Comparison of ENCODE assay signal across 27 cellular contexts in the genomic region with DNA sequence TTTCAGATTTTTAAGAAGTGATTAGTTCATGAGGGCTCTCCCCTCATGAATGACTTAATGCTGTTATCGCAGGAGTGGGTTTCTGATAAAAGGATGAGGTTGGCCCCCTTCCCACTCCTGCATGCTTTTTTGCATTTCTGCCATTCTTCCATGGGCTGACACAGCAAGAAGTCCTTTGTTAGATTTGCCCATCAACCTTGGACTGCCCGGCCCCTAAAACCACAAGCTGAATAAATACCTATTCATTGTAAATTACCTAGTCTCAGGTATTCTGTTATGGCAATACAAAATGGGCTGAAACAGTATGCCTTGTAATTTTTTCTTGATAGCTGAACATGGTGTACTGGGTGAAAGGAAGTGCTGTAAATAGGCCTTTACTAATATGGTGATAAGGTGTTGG.
"Had no signal": no experiment of that assay in that cellular context is flagged by ENCODE, and none has a peak within 500 bp of the region (broad histone marks: within the 10 kb centered on the region; RNA-seq: fewer than 3 reads in every experiment).

No MANE protein-coding gene starts in this region.

- DNase-seq: colonic mucosa; cortex of kidney; effector CD8-positive, alpha-beta T cell; effector memory CD8-positive, alpha-beta T cell; endodermal cell; erythroblast; esophagus squamous epithelium; foreskin fibroblast; foreskin melanocyte; gastrocnemius medialis; glutamatergic neuron; head of caudate nucleus; heart right ventricle; hippocampal formation; left cardiac atrium; left lung; left ventricle myocardium superior; lower lobe of right lung; mesendoderm; midbrain; naive thymus-derived CD4-positive, alpha-beta T cell had no signal

- H3K4me1 ChIP-seq: colonic mucosa, esophagus squamous epithelium, gastrocnemius medialis, lower lobe of right lung had no signal

- ATAC-seq: effector memory CD8-positive, alpha-beta T cell; esophagus mucosa; gastrocnemius medialis; heart right ventricle; left cardiac atrium; left lung; left ventricle myocardium superior; lower lobe of right lung; naive thymus-derived CD4-positive, alpha-beta T cell had no signal

- H3K27ac ChIP-seq: colonic mucosa, epithelial cell of prostate, esophagus squamous epithelium, gastrocnemius medialis, heart right ventricle, left lung, lower lobe of right lung had no signal

- H3K27ac Mint-ChIP-seq: dendritic cell treated with granulocyte-macrophage colony-stimulating factor and Interleukin-4, amounts not matched to agents 40 ng/mL and 50 ng/mL, for 4 days; effector memory CD8-positive, alpha-beta T cell; endodermal cell; naive thymus-derived CD4-positive, alpha-beta T cell had no signal

- H3K9me3 ChIP-seq: colonic mucosa, esophagus squamous epithelium, gastrocnemius medialis, heart right ventricle, left lung, lower lobe of right lung had no signal

- H3K36me3 ChIP-seq: colonic mucosa, esophagus squamous epithelium, gastrocnemius medialis, heart right ventricle, left lung, lower lobe of right lung had no signal

- H3K4me3 ChIP-seq: colonic mucosa, esophagus squamous epithelium, gastrocnemius medialis, heart right ventricle, left lung, lower lobe of right lung had no signal

- H3K4me1 Mint-ChIP-seq: endodermal cell had no signal

- H3K9me3 Mint-ChIP-seq: dendritic cell treated with granulocyte-macrophage colony-stimulating factor and Interleukin-4, amounts not matched to agents 40 ng/mL and 50 ng/mL, for 4 days; effector memory CD8-positive, alpha-beta T cell had no signal

- H3K4me3 Mint-ChIP-seq: dendritic cell treated with granulocyte-macrophage colony-stimulating factor and Interleukin-4, amounts not matched to agents 40 ng/mL and 50 ng/mL, for 4 days; effector memory CD8-positive, alpha-beta T cell; endodermal cell; naive thymus-derived CD4-positive, alpha-beta T cell had no signal

- H3K27me3 ChIP-seq: colonic mucosa, esophagus squamous epithelium, gastrocnemius medialis, heart right ventricle, left lung had no signal

- H3K27me3 Mint-ChIP-seq: dendritic cell treated with granulocyte-macrophage colony-stimulating factor and Interleukin-4, amounts not matched to agents 40 ng/mL and 50 ng/mL, for 4 days; effector memory CD8-positive, alpha-beta T cell; naive thymus-derived CD4-positive, alpha-beta T cell had no signal

- FAIRE-seq: endometrium, islet of Langerhans, keratinocyte had no signal
